17 cellular contexts compared by ENCODE assay signal in genomic region chr1:84774674-84775548, GRCh38.
A peak's percentile ranks its signal among the peaks of the same experiment; 100 is the strongest.
DNase-seq lines count a peak whose midpoint lies in the region; ATAC-seq and TF ChIP-seq lines count a peak whose summit lies in the region.
"Had no signal": no experiment of that assay in that cellular context is flagged by ENCODE, and none has a peak within 500 bp of the region (broad histone marks: within the 10 kb centered on the region; RNA-seq: fewer than 3 reads in every experiment).

No MANE protein-coding gene starts in this region.

- H3K36me3 ChIP-seq in H7 (replicated peaks; ENCODE audit: control insufficient read depth, insufficient read depth, low read length) (no peaks in the 10 kb centered on the region), mesodermal cell (ENCODE audit: control insufficient read depth, insufficient read depth, low read length) (no peaks in the 10 kb centered on the region), gastrocnemius medialis (no peaks in the 10 kb centered on the region)
- H3K36me3 ChIP-seq: breast epithelium had no signal

- H3K27me3 ChIP-seq in H7 (ENCODE audit: control insufficient read depth, insufficient read depth, low read length): no peaks in the 10 kb centered on the region
- H3K27me3 ChIP-seq in gastrocnemius medialis: no peaks in the 10 kb centered on the region
- H3K27me3 ChIP-seq: breast epithelium had no signal

- H3K9me3 ChIP-seq in mesodermal cell (ENCODE audit: control insufficient read depth, low read length) (no peaks in the 10 kb centered on the region), gastrocnemius medialis (no peaks in the 10 kb centered on the region)
- H3K9me3 ChIP-seq: breast epithelium had no signal

- H3K27ac ChIP-seq in VCaP (peak overlapping the region; percentile 60), mesodermal cell (ENCODE audit: low read depth, low read length, severe bottlenecking) (peak overlapping the region; percentile 50), gastrocnemius medialis (no peak overlapping the region)
- H3K27ac ChIP-seq: breast epithelium, PC-9 had no signal

- ATAC-seq in gastrocnemius medialis: no peak
- ATAC-seq in GM21737 (IDR thresholded peaks at IDR 0.05; ENCODE audit: unreplicated experiment): no peak
- ATAC-seq: CD8-positive, alpha-beta T cell; stimulated activated memory B cell treated with anti-CD40 and anti-IgM and Interleukin-4, amounts not matched to agents 10 μg/mL and 1 μg/mL and 100 μg/mL, for 72 hours had no signal

- no peak for TF ChIP-seq POLR2A in gastrocnemius medialis (IDR thresholded peaks at IDR 0.05)

- intact Hi-C loops in gastrocnemius medialis (cut with DNase I; ENCODE audit: low total_unique reads): loop anchor here (5.0 to 10.0 kb wide), 3 partner anchors 338 to 840 kb away; partner anchors contain the start of gene PRKACB

- no peaks in the 10 kb centered on the region for H3K4me1 ChIP-seq in mesodermal cell (ENCODE audit: control insufficient read depth, insufficient read depth, low read length, poor library complexity, severe bottlenecking)
- H3K4me1 ChIP-seq in gastrocnemius medialis: no peaks in the 10 kb centered on the region
- H3K4me1 ChIP-seq: breast epithelium had no signal

- WGBS in mesodermal cell (ENCODE audit: insufficient coverage in 2 of 2), 2 experiments: 77 to 78% methylated on average over 12 to 14 of the region's 16 CpGs

- peak; percentile 68 for DNase-seq in H7
- peak; percentile 20 for DNase-seq in NCI-H2081 treated with DMSO at 0.1 percent for 48 hours (lab: John Stamatoyannopoulos, UW)
- DNase-seq in NCI-H510A treated with DMSO at 0.1 percent for 48 hours (lab: John Stamatoyannopoulos, UW): no peak
- DNase-seq in gastrocnemius medialis: no peak
- no peak for DNase-seq in middle frontal gyrus (ENCODE audit: extremely low spot score, low spot score)
- DNase-seq: activated CD4-positive, CD25-positive, alpha-beta regulatory T cell; activated CD8-positive, alpha-beta memory T cell treated with anti-CD3 and anti-CD28 coated beads, Interleukin-2, amount 50 U/mL, for 4 hours; CD8-positive, alpha-beta T cell; KG1; mesenchymal stem cell; NCI-H2029 treated with DMSO at 0.1 percent for 48 hours; PC-9 had no signal

- H3K4me3 ChIP-seq in H7 (ENCODE audit: insufficient read depth, low read depth, low read length) (no peak overlapping the region), mesodermal cell (ENCODE audit: extremely low read depth, insufficient read depth, low read length, poor library complexity, severe bottlenecking) (no peak overlapping the region), gastrocnemius medialis (no peak overlapping the region)
- H3K4me3 ChIP-seq: breast epithelium, PC-9 had no signal

- 0 out of 2 replicates have a peak, but pooled peaks have one; percentile 6 for TF ChIP-seq CTCF in VCaP (conservative IDR thresholded peaks at IDR 0.05)
- TF ChIP-seq CTCF in gastrocnemius medialis (IDR thresholded peaks at IDR 0.05 in 4 of 5, conservative IDR thresholded peaks at IDR 0.05 in 1 of 5): no peak

- in situ Hi-C loops in gastrocnemius medialis (cut with MboI; ENCODE audit: low sequenced_read_pairs in 4 of 4): loop anchor here (25.0 kb wide), 4 partner anchors 338 to 863 kb away; partner anchors contain the start of gene PRKACB (in 3 of the 4)

Comparison
In these comparisons a context has a peak if more than half of its experiments do, and no peak if none do; other contexts are left out.
1. DNase-seq: peak in H7 (single experiment) and NCI-H2081 treated with DMSO at 0.1 percent for 48 hours (single experiment); none in NCI-H510A treated with DMSO at 0.1 percent for 48 hours (single experiment), gastrocnemius medialis (0 of 2) and middle frontal gyrus (single experiment).
2. H3K27ac ChIP-seq: peak in VCaP (single experiment) and mesodermal cell (single experiment); none in gastrocnemius medialis (0 of 4).